In genomic region chr11:68856425-68857030, GRCh38 we compare ENCODE assay signal across 7 cellular contexts. TPM values are rescaled to one million over a fixed set of nuclear protein-coding genes. Genes with fewer than 3 reads are reported as not detected.
DNase-seq lines count a peak whose midpoint lies in the region; ATAC-seq and TF ChIP-seq lines count a peak whose summit lies in the region.
"Not testable (repeated sequence)": the region's sequence is repeated elsewhere in the genome, so short reads cannot be mapped to it uniquely, and the experiment has no call there.

No MANE protein-coding gene starts in this region.

- not testable (repeated sequence) for H3K4me3 ChIP-seq in Caco-2 (ENCODE audit: low read depth, low read length); Peyer's patch; transverse colon

- not testable (repeated sequence) for DNase-seq in Caco-2; Peyer's patch; activated naive CD8-positive, alpha-beta T cell treated with anti-CD3 and anti-CD28 coated beads, Interleukin-2, amount 10 ng/mL, durations not matched to agents 7 days and 5 days; memory B cell (ENCODE audit: low spot score in 2 of 2); transverse colon
- peak; percentile 30 for DNase-seq in Right ventricle myocardium superior

- H3K9me3 ChIP-seq in Caco-2, Peyer's patch, transverse colon: not testable (repeated sequence)

- not testable (repeated sequence) for TF ChIP-seq POLR2A in Peyer's patch (IDR thresholded peaks at IDR 0.05); transverse colon (IDR thresholded peaks at IDR 0.05)

- not testable (repeated sequence) for H3K9me3 Mint-ChIP-seq in Caco-2 (ENCODE audit: unreplicated experiment); activated naive CD8-positive, alpha-beta T cell treated with anti-CD3 and anti-CD28 coated beads, Interleukin-2, amount 10 ng/mL, durations not matched to agents 7 days and 5 days; memory B cell; nephron

- intact Hi-C loops in Caco-2 (cut with micrococcal nuclease; ENCODE audit: unreplicated experiment): loop anchor here (1.0 to 5.0 kb wide), 2 partner anchors 17 to 224 kb away; no protein-coding TSS in a partner anchor
- intact Hi-C loops in Right ventricle myocardium superior (cut with DNase I): not testable (repeated sequence)
- intact Hi-C loops in transverse colon (cut with DNase I; ENCODE audit: low total_unique reads): loop anchor here (2.0 kb wide), 1 partner anchor 18 kb away; no protein-coding TSS in a partner anchor

- H3K4me3 Mint-ChIP-seq in Caco-2 (ENCODE audit: unreplicated experiment): not testable (repeated sequence)
- peak overlapping the region; percentile 10 for H3K4me3 Mint-ChIP-seq in activated naive CD8-positive, alpha-beta T cell treated with anti-CD3 and anti-CD28 coated beads, Interleukin-2, amount 10 ng/mL, durations not matched to agents 7 days and 5 days
- H3K4me3 Mint-ChIP-seq in memory B cell: peak overlapping the region; percentile 34
- peak overlapping the region; percentile 33 to 68 (median 61) for H3K4me3 Mint-ChIP-seq in nephron

- not testable (repeated sequence) for BruUV-seq in Caco-2 (replicated peaks; lab: Mats Ljungman, UMichigan)

- not testable (repeated sequence) for H3K36me3 ChIP-seq in Caco-2 (ENCODE audit: control insufficient read depth, insufficient read depth, low read length); Peyer's patch; transverse colon

- CTCF ChIA-PET in Caco-2 (lab: Charles Lee): interaction anchor here (0.7 kb wide), 1 partner anchor 554 kb away, joined by 4 read pairs; no protein-coding TSS in a partner anchor

- POLR2A ChIA-PET in Caco-2 (lab: Charles Lee); activated naive CD8-positive, alpha-beta T cell treated with anti-CD3 and anti-CD28 coated beads, Interleukin-2, amount 10 ng/mL, durations not matched to agents 7 days and 5 days (lab: Charles Lee): not testable (repeated sequence)

- H3K27ac Mint-ChIP-seq in Caco-2 (ENCODE audit: unreplicated experiment) (peak overlapping the region; percentile 77), nephron (peak overlapping the region; percentile 5 to 32 (median 31))
- H3K27ac Mint-ChIP-seq in activated naive CD8-positive, alpha-beta T cell treated with anti-CD3 and anti-CD28 coated beads, Interleukin-2, amount 10 ng/mL, durations not matched to agents 7 days and 5 days; memory B cell: not testable (repeated sequence)

- in situ Hi-C loops in transverse colon (cut with MboI; ENCODE audit: low pct_ligation_motif_present in 1 of 4, low pct_unique_long_range_greater_than_20kb in 1 of 4, low sequenced_read_pairs in 3 of 4): not testable (repeated sequence)

- H3K27me3 Mint-ChIP-seq in Caco-2 (ENCODE audit: insufficient read depth, unreplicated experiment); memory B cell: not testable (repeated sequence)
- H3K27me3 Mint-ChIP-seq in activated naive CD8-positive, alpha-beta T cell treated with anti-CD3 and anti-CD28 coated beads, Interleukin-2, amount 10 ng/mL, durations not matched to agents 7 days and 5 days: peaks cover 36% of the 10 kb centered on the region
- peaks cover 40% of the 10 kb centered on the region for H3K27me3 Mint-ChIP-seq in nephron (ENCODE audit: low read depth)

- TF ChIP-seq EP300 in transverse colon (IDR thresholded peaks at IDR 0.05; ENCODE audit: low read depth): not testable (repeated sequence)

- not testable (repeated sequence) for TF ChIP-seq CTCF in Caco-2 (IDR thresholded peaks at IDR 0.05; ENCODE audit: insufficient read depth in 1 of 2, low read depth in 1 of 2, low read length in 1 of 2, severe bottlenecking in 1 of 2, unreplicated experiment in 1 of 2); Peyer's patch (IDR thresholded peaks at IDR 0.05); nephron (IDR thresholded peaks at IDR 0.05; ENCODE audit: unreplicated experiment in 3 of 3); transverse colon (IDR thresholded peaks at IDR 0.05)

- H3K4me1 Mint-ChIP-seq in Caco-2 (ENCODE audit: low read depth, unreplicated experiment) (peaks cover 13% of the 10 kb centered on the region), nephron (peaks cover 21% of the 10 kb centered on the region)
- H3K4me1 Mint-ChIP-seq in activated naive CD8-positive, alpha-beta T cell treated with anti-CD3 and anti-CD28 coated beads, Interleukin-2, amount 10 ng/mL, durations not matched to agents 7 days and 5 days; memory B cell: not testable (repeated sequence)

- 87 to 91% methylated on average over 3 to 21 of the region's 21 CpGs for WGBS in transverse colon (ENCODE audit: low coverage in 1 of 2), 2 donors

- not testable (repeated sequence) for H3K27me3 ChIP-seq in Caco-2 (replicated peaks; ENCODE audit: control insufficient read depth, insufficient read depth, low read length); Peyer's patch
- peaks cover 18% of the 10 kb centered on the region for H3K27me3 ChIP-seq in transverse colon

- H3K4me1 ChIP-seq in Caco-2 (peaks cover 20% of the 10 kb centered on the region), Peyer's patch (peaks cover 6 to 33% (median 10%) of the 10 kb centered on the region in 4 donors), transverse colon (peaks cover 20 to 37% (median 32%) of the 10 kb centered on the region in 4 donors)

- not testable (repeated sequence) for ATAC-seq in activated naive CD8-positive, alpha-beta T cell treated with anti-CD3 and anti-CD28 coated beads, Interleukin-2, amount 10 ng/mL, durations not matched to agents 7 days and 5 days (ENCODE audit: low read depth); Right ventricle myocardium superior (ENCODE audit: poor library complexity); memory B cell (ENCODE audit: low read depth)

- peak overlapping the region in 3 of 4 donors; percentile 2 to 89 (median 79) for H3K27ac ChIP-seq in Peyer's patch
- H3K27ac ChIP-seq in transverse colon: peak overlapping the region; percentile 69 to 82 (median 75)

- not testable (repeated sequence) for H3K36me3 Mint-ChIP-seq in Caco-2 (ENCODE audit: insufficient read depth, unreplicated experiment); activated naive CD8-positive, alpha-beta T cell treated with anti-CD3 and anti-CD28 coated beads, Interleukin-2, amount 10 ng/mL, durations not matched to agents 7 days and 5 days; memory B cell; nephron (ENCODE audit: low read depth)

RNA-seq across cellular contexts. Expression of gene CPT1A, which starts 14.8 kb away (rescaled TPM):
- total RNA-seq in Caco-2 (2022) (5.7 and 6.3 TPM in 2 replicates), Peyer's patch (100 to 1,000 TPM in 3 of 4 donors, 10 to 100 TPM in 1; 80.6 to 372 (median 118) TPM), Right ventricle myocardium superior (77.1 TPM), transverse colon (100 to 1,000 TPM in 3 of 4 donors, 10 to 100 TPM in 1; 98.9 to 263 (median 177) TPM)
- total RNA-seq in activated naive CD8-positive, alpha-beta T cell treated with anti-CD3 and anti-CD28 coated beads, Interleukin-2, amount 10 ng/mL, durations not matched to agents 7 days and 5 days: 10 to 100 TPM; 47.1 to 52.2 TPM

RNA-seq across cellular contexts. Expression of gene MRPL21, which starts 47.1 kb away (rescaled TPM):
- total RNA-seq in Caco-2 (2022) (179 and 195 TPM in 2 replicates), Peyer's patch (10 to 100 TPM; 27.4 to 49.5 (median 38.1) TPM), Right ventricle myocardium superior (124 TPM), transverse colon (100 to 1,000 TPM in 1 of 4 donors, 10 to 100 TPM in 2, 1 to 10 TPM in 1; 9.0 to 121 (median 52.8) TPM)
- total RNA-seq in activated naive CD8-positive, alpha-beta T cell treated with anti-CD3 and anti-CD28 coated beads, Interleukin-2, amount 10 ng/mL, durations not matched to agents 7 days and 5 days: 10 to 100 TPM; 46.9 to 49.3 TPM

RNA-seq across cellular contexts. Expression of gene IGHMBP2, which starts 47.2 kb away (rescaled TPM):
- total RNA-seq in Caco-2 (2022): 49.1 and 55.5 TPM in 2 replicates
- total RNA-seq in Peyer's patch: 10 to 100 TPM; 30.2 to 59.5 (median 49.2) TPM
- total RNA-seq in activated naive CD8-positive, alpha-beta T cell treated with anti-CD3 and anti-CD28 coated beads, Interleukin-2, amount 10 ng/mL, durations not matched to agents 7 days and 5 days: 10 to 100 TPM; 29.7 to 32.8 TPM
- total RNA-seq in Right ventricle myocardium superior: 13.5 TPM
- total RNA-seq in transverse colon: 100 to 1,000 TPM in 2 of 4 donors, 10 to 100 TPM in 2; 25.2 to 195 (median 111) TPM
